ENCODE assay signal across 1 cellular context in the genomic region with DNA sequence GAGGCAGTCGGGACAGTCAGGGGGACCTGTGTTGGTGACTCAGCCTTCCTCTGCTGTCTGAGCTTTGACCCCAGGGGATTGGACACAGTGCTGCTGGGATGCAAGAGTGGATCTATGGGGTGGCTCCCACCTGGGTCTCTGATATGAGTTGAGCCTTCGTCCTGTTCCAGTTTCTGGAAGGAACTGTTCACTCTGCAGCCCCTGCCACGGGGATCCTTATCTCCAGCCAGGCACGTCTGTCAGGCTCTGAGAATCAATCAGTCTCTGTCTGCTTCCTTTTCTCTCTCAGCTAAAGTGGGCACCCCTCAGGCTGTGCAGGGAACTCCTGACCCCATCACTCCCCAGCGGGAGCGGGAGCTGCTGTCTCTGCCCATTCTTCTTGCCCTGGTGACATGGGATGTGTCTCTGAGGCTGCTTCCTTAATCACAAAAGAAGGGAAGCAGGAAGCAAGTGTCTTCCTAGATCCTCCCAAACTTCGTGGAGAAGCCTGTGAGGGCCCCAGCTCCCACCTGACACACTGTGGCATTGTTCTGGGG.
TF ChIP-seq lines count a peak whose summit lies in the region.

No MANE protein-coding gene starts in this region.

TF ChIP-seq in K562, 482 proteins besides CTCF, POLR2A, EP300 and RAD21 (continued from another document):
- TF ChIP-seq, protein P1, sequence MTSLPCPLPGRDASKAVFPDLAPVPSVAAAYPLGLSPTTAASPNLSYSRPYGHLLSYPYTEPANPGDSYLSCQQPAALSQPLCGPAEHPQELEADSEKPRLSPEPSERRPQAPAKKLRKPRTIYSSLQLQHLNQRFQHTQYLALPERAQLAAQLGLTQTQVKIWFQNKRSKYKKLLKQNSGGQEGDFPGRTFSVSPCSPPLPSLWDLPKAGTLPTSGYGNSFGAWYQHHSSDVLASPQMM (CRISPR knock-in tag; IDR thresholded peaks at IDR 0.05): no peak
- TF ChIP-seq, protein P2, sequence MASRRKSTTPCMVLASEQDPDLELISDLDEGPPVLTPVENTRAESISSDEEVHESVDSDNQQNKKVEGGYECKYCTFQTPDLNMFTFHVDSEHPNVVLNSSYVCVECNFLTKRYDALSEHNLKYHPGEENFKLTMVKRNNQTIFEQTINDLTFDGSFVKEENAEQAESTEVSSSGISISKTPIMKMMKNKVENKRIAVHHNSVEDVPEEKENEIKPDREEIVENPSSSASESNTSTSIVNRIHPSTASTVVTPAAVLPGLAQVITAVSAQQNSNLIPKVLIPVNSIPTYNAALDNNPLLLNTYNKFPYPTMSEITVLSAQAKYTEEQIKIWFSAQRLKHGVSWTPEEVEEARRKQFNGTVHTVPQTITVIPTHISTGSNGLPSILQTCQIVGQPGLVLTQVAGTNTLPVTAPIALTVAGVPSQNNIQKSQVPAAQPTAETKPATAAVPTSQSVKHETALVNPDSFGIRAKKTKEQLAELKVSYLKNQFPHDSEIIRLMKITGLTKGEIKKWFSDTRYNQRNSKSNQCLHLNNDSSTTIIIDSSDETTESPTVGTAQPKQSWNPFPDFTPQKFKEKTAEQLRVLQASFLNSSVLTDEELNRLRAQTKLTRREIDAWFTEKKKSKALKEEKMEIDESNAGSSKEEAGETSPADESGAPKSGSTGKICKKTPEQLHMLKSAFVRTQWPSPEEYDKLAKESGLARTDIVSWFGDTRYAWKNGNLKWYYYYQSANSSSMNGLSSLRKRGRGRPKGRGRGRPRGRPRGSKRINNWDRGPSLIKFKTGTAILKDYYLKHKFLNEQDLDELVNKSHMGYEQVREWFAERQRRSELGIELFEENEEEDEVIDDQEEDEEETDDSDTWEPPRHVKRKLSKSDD (conservative IDR thresholded peaks at IDR 0.05; ENCODE audit: low read length): no peak
- no peak for TF ChIP-seq ZNF143 (CRISPR knock-in tag; IDR thresholded peaks at IDR 0.05)
- TF ChIP-seq FOXJ3 (CRISPR knock-in tag; IDR thresholded peaks at IDR 0.05): 0 out of 2 replicates have a peak, but pooled peaks have one; percentile 17
- TF ChIP-seq ZNF584 (CRISPR knock-in tag; IDR thresholded peaks at IDR 0.05; ENCODE audit: low read depth): no peak
- TF ChIP-seq, protein P3, sequence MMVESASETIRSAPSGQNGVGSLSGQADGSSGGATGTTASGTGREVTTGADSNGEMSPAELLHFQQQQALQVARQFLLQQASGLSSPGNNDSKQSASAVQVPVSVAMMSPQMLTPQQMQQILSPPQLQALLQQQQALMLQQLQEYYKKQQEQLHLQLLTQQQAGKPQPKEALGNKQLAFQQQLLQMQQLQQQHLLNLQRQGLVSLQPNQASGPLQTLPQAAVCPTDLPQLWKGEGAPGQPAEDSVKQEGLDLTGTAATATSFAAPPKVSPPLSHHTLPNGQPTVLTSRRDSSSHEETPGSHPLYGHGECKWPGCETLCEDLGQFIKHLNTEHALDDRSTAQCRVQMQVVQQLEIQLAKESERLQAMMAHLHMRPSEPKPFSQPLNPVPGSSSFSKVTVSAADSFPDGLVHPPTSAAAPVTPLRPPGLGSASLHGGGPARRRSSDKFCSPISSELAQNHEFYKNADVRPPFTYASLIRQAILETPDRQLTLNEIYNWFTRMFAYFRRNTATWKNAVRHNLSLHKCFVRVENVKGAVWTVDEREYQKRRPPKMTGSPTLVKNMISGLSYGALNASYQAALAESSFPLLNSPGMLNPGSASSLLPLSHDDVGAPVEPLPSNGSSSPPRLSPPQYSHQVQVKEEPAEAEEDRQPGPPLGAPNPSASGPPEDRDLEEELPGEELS (CRISPR knock-in tag; IDR thresholded peaks at IDR 0.05; ENCODE audit: borderline replicate concordance): no peak
- peak; percentile 24; the same call in 1 of the 2 replicates for TF ChIP-seq GATA2 (CRISPR knock-in tag; IDR thresholded peaks at IDR 0.05)
- TF ChIP-seq, protein P4, sequence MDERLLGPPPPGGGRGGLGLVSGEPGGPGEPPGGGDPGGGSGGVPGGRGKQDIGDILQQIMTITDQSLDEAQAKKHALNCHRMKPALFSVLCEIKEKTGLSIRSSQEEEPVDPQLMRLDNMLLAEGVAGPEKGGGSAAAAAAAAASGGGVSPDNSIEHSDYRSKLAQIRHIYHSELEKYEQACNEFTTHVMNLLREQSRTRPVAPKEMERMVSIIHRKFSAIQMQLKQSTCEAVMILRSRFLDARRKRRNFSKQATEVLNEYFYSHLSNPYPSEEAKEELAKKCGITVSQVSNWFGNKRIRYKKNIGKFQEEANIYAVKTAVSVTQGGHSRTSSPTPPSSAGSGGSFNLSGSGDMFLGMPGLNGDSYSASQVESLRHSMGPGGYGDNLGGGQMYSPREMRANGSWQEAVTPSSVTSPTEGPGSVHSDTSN (CRISPR knock-in tag; IDR thresholded peaks at IDR 0.05; ENCODE audit: low read depth): no peak
- TF ChIP-seq, protein P4 (tag; conservative IDR thresholded peaks at IDR 0.05; ENCODE audit: low read depth): peak; percentile 87
- TF ChIP-seq ZNF384 (IDR thresholded peaks at IDR 0.05; ENCODE audit: low read depth, low read length): no peak
- TF ChIP-seq, protein P5, sequence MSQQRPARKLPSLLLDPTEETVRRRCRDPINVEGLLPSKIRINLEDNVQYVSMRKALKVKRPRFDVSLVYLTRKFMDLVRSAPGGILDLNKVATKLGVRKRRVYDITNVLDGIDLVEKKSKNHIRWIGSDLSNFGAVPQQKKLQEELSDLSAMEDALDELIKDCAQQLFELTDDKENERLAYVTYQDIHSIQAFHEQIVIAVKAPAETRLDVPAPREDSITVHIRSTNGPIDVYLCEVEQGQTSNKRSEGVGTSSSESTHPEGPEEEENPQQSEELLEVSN (IDR thresholded peaks at IDR 0.05; ENCODE audit: borderline replicate concordance in 1 of 2, extremely low read depth in 1 of 2, insufficient read depth in 1 of 2, insufficient read length in 1 of 2, low read depth in 1 of 2, low read length in 1 of 2, poor library complexity in 1 of 2, severe bottlenecking in 1 of 2): no peak
- TF ChIP-seq, protein P6, sequence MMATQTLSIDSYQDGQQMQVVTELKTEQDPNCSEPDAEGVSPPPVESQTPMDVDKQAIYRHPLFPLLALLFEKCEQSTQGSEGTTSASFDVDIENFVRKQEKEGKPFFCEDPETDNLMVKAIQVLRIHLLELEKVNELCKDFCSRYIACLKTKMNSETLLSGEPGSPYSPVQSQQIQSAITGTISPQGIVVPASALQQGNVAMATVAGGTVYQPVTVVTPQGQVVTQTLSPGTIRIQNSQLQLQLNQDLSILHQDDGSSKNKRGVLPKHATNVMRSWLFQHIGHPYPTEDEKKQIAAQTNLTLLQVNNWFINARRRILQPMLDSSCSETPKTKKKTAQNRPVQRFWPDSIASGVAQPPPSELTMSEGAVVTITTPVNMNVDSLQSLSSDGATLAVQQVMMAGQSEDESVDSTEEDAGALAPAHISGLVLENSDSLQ (IDR thresholded peaks at IDR 0.05): peak; percentile 58; the same call in 1 of the 2 replicates
- peak; percentile 60 for TF ChIP-seq MEIS2 (IDR thresholded peaks at IDR 0.05; ENCODE audit: partially characterized antibody)
TF ChIP-seq in K562: peak in this region for 5.
